ENCODE assay signal across 10 cellular contexts in the genomic region with DNA sequence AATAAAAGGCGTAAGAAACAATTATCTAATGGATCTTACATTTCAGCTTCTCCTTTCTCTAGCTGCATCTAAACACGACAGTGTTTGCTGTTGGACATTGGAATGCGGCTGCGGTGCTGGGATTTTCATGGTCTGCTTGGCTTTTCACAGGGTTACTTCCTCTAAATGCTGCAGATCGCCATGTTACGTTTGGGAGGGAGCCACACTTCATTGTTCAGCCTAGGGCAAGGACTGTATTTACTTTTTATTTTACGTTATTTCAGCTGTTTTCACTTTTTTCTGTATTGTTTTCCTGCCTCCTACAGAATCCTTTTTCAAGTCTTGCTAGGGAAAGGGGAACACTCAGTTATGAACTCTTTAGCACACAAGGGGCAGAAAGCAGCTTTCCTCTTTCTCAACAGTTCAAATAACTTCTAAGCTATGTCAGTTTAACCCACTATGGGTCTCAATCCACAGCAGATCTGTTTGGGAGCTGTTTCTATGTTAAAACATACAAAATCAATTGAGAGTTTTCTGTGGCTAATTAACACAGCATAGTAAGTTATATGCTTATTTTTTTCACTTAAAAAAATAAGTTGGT.
A peak's percentile ranks its signal among the peaks of the same experiment; 100 is the strongest.
DNase-seq lines count a peak whose midpoint lies in the region; ATAC-seq and TF ChIP-seq lines count a peak whose summit lies in the region.
"Had no signal": no experiment of that assay in that cellular context is flagged by ENCODE, and none has a peak within 500 bp of the region (broad histone marks: within the 10 kb centered on the region; RNA-seq: fewer than 3 reads in every experiment).

No MANE protein-coding gene starts in this region.

- H3K27me3 ChIP-seq in SJCRH30: no peaks in the 10 kb centered on the region
- no peaks in the 10 kb centered on the region for H3K27me3 ChIP-seq in thoracic aorta (replicated peaks; ENCODE audit: insufficient read depth)

- DNase-seq in SJCRH30: peak; percentile 84 to 91
- DNase-seq in endothelial cell (ENCODE audit: low spot score): peak; percentile 31
- no peak for DNase-seq in memory B cell (ENCODE audit: low spot score in 2 of 2)
- no peak for DNase-seq in thoracic aorta (ENCODE audit: low spot score)
- no peak for DNase-seq in HK-2 (ENCODE audit: unreplicated experiment)
- DNase-seq in mucosa of gallbladder (ENCODE audit: low spot score): no peak
- no peak for DNase-seq in stimulated activated naive CD8-positive, alpha-beta T cell treated with anti-CD3 and anti-CD28 coated beads, Interleukin-15, amount 100 ng/mL, for 72 hours

- TF ChIP-seq CTCF in endothelial cell (IDR thresholded peaks at IDR 0.05; ENCODE audit: unreplicated experiment) (no peak), thoracic aorta (IDR thresholded peaks at IDR 0.05) (no peak)

- peak overlapping the region; percentile 77 for H3K27ac ChIP-seq in SJCRH30
- H3K27ac ChIP-seq in thoracic aorta: peak overlapping the region; percentile 16 to 45

- H3K9me3 ChIP-seq in SJCRH30 (replicated peaks) (no peaks in the 10 kb centered on the region), thoracic aorta (no peaks in the 10 kb centered on the region)

- H3K4me1 Mint-ChIP-seq in endothelial cell (ENCODE audit: unreplicated experiment) (peaks cover 35% of the 10 kb centered on the region), memory B cell (peaks cover 30% of the 10 kb centered on the region)
- H3K4me1 Mint-ChIP-seq in stimulated activated naive CD8-positive, alpha-beta T cell treated with anti-CD3 and anti-CD28 coated beads, Interleukin-15, amount 100 ng/mL, for 72 hours: no peaks in the 10 kb centered on the region

- H3K27me3 Mint-ChIP-seq in endothelial cell (ENCODE audit: unreplicated experiment): peaks cover 7% of the 10 kb centered on the region
- H3K27me3 Mint-ChIP-seq in memory B cell: no peaks in the 10 kb centered on the region
- H3K27me3 Mint-ChIP-seq in stimulated activated naive CD8-positive, alpha-beta T cell treated with anti-CD3 and anti-CD28 coated beads, Interleukin-15, amount 100 ng/mL, for 72 hours: peaks cover 9% of the 10 kb centered on the region
- H3K27me3 Mint-ChIP-seq: stimulated activated naive CD8-positive, alpha-beta T cell treated with anti-CD3 and anti-CD28 coated beads, Interleukin-15, Interleukin-2, amounts not matched to agents 100 ng/mL and 50 ng/mL, for 24 hours had no signal

- H3K27ac Mint-ChIP-seq in endothelial cell (ENCODE audit: unreplicated experiment) (peak overlapping the region; percentile 96), memory B cell (peak overlapping the region; percentile 45)
- no peak overlapping the region for H3K27ac Mint-ChIP-seq in stimulated activated naive CD8-positive, alpha-beta T cell treated with anti-CD3 and anti-CD28 coated beads, Interleukin-15, amount 100 ng/mL, for 72 hours
- H3K27ac Mint-ChIP-seq: stimulated activated naive CD8-positive, alpha-beta T cell treated with anti-CD3 and anti-CD28 coated beads, Interleukin-15, Interleukin-2, amounts not matched to agents 100 ng/mL and 50 ng/mL, for 24 hours had no signal

- H3K36me3 Mint-ChIP-seq in endothelial cell (ENCODE audit: low read depth, unreplicated experiment): peaks cover 41% of the 10 kb centered on the region
- H3K36me3 Mint-ChIP-seq in memory B cell: peaks cover 29% of the 10 kb centered on the region

- H3K4me3 Mint-ChIP-seq in endothelial cell (ENCODE audit: unreplicated experiment) (no peak overlapping the region), memory B cell (no peak overlapping the region)
- no peak overlapping the region for H3K4me3 Mint-ChIP-seq in stimulated activated naive CD8-positive, alpha-beta T cell treated with anti-CD3 and anti-CD28 coated beads, Interleukin-15, amount 100 ng/mL, for 72 hours
- H3K4me3 Mint-ChIP-seq: stimulated activated naive CD8-positive, alpha-beta T cell treated with anti-CD3 and anti-CD28 coated beads, Interleukin-15, Interleukin-2, amounts not matched to agents 100 ng/mL and 50 ng/mL, for 24 hours had no signal

- H3K36me3 ChIP-seq in SJCRH30: no peaks in the 10 kb centered on the region
- no peaks in the 10 kb centered on the region for H3K36me3 ChIP-seq in thoracic aorta

- no peaks in the 10 kb centered on the region for H3K9me3 Mint-ChIP-seq in endothelial cell (ENCODE audit: unreplicated experiment)
- peaks cover 1% of the 10 kb centered on the region for H3K9me3 Mint-ChIP-seq in memory B cell
- no peaks in the 10 kb centered on the region for H3K9me3 Mint-ChIP-seq in stimulated activated naive CD8-positive, alpha-beta T cell treated with anti-CD3 and anti-CD28 coated beads, Interleukin-15, amount 100 ng/mL, for 72 hours
- H3K9me3 Mint-ChIP-seq: stimulated activated naive CD8-positive, alpha-beta T cell treated with anti-CD3 and anti-CD28 coated beads, Interleukin-15, Interleukin-2, amounts not matched to agents 100 ng/mL and 50 ng/mL, for 24 hours had no signal

- H3K4me3 ChIP-seq in SJCRH30: peak overlapping the region; percentile 40
- peak overlapping the region; percentile 22 for H3K4me3 ChIP-seq in thoracic aorta
- H3K4me3 ChIP-seq: lung had no signal

- no peak for ATAC-seq in memory B cell (ENCODE audit: low read depth)
- ATAC-seq in thoracic aorta (ENCODE audit: insufficient number of reproducible peaks, low FRiP score, low read depth): no peak
- ATAC-seq in GM21447 (IDR thresholded peaks at IDR 0.05; ENCODE audit: unreplicated experiment): no peak
- no peak for ATAC-seq in stimulated activated naive CD8-positive, alpha-beta T cell treated with anti-CD3 and anti-CD28 coated beads, Interleukin-15, amount 100 ng/mL, for 72 hours

- H3K4me1 ChIP-seq in SJCRH30: peaks cover 26% of the 10 kb centered on the region
- peaks cover 0 to 36% of the 10 kb centered on the region in 2 donors for H3K4me1 ChIP-seq in thoracic aorta (ENCODE audit: control insufficient read depth in 1 of 2, low read depth in 2 of 2)

Comparison
In these comparisons a context has a peak if more than half of its experiments do, and no peak if none do; other contexts are left out.
1. DNase-seq: peak in SJCRH30 (2 of 2) and endothelial cell (single experiment); none in memory B cell (0 of 2), thoracic aorta (single experiment), HK-2 (single experiment), mucosa of gallbladder (single experiment) and stimulated activated naive CD8-positive, alpha-beta T cell treated with anti-CD3 and anti-CD28 coated beads, Interleukin-15, amount 100 ng/mL, for 72 hours (0 of 2).
2. H3K27ac Mint-ChIP-seq: peak in endothelial cell (single experiment) and memory B cell (single experiment); none in stimulated activated naive CD8-positive, alpha-beta T cell treated with anti-CD3 and anti-CD28 coated beads, Interleukin-15, amount 100 ng/mL, for 72 hours (0 of 2).